24 cellular contexts compared by ENCODE assay signal in the genomic region with DNA sequence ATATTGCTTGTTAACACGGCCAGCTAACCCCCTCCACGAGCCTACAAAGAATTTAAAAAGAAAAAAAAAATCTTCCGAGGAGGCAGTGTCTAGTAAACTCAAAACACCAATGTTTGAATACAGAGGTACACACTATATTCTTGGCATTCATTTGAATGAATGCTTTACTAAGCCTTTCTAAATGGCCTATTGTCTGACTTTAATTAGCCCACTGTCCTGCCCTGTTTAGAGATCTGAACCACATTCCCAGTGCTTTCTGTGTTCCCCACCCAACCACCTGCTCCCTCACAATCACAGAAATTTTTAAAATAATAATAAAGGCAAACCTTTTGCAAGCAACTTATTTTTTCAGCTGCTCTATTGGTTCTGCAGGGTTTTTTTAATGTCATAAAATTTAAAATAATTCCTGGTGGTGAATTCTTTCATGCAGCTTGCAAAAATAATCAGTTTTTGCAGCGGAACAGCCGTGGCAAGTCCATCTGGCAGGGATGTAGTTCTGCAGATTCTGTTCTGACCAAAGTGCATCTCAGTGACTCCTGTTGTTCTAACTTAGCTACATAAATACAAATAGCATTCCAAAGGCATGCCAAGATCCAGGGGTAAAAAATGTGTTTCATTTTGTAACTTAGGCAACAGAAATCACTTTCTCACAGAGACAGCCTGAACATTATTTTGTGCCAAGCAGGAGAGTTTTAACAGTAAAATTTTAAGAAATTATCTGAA. TPM values are rescaled to one million over a fixed set of nuclear protein-coding genes. Genes with fewer than 3 reads are reported as not detected.
DNase-seq lines count a peak whose midpoint lies in the region; TF ChIP-seq lines count a peak whose summit lies in the region.
"Had no signal": no experiment of that assay in that cellular context is flagged by ENCODE, and none has a peak within 500 bp of the region (broad histone marks: within the 10 kb centered on the region; RNA-seq: fewer than 3 reads in every experiment).

No MANE protein-coding gene starts in this region.

- 42% methylated on average over 5 of the region's 5 CpGs for WGBS in liver

- H3K4me1 ChIP-seq in liver (ENCODE audit: control insufficient read depth in 4 of 4, insufficient read depth in 4 of 4, low read length in 3 of 4): peaks cover 0 to 7% (median 3%) of the 10 kb centered on the region in 4 donors
- H3K4me1 ChIP-seq: heart left ventricle had no signal

- POLR2A ChIA-PET in GM10248 (lab: Yijun Ruan, JAX): no interaction called here

- H3K27ac ChIP-seq in cingulate gyrus (ENCODE audit: low read depth, low read length) (peak overlapping the region; percentile 81), liver (ENCODE audit: low read depth in 1 of 2, low read length in 2 of 2) (no peak overlapping the region), temporal lobe (ENCODE audit: low read depth, low read length) (peak overlapping the region; percentile 87)
- H3K27ac ChIP-seq: C4-2B, heart left ventricle, tibial nerve, VCaP had no signal

- DNase-seq in NCI-H2081 (lab: John Stamatoyannopoulos, UW): peak; percentile 22 to 27
- no peak for DNase-seq in NCI-H2081 treated with DMSO at 0.1 percent for 48 hours (lab: John Stamatoyannopoulos, UW)
- DNase-seq in GM10248 (ENCODE audit: extremely low spot score): no peak
- DNase-seq in GF-D8 (lab: John Stamatoyannopoulos, UW): no peak
- DNase-seq in T-helper 9 cell: no peak
- DNase-seq: 8988T; activated CD4-positive, alpha-beta memory T cell treated with anti-CD3 and anti-CD28 coated beads for 36 hours; activated naive CD4-positive, alpha-beta T cell treated with anti-CD3 and anti-CD28 coated beads for 36 hours; erythroblast; heart left ventricle; natural killer cell; NCI-H1417; NCI-H446 treated with DMSO at 0.1 percent for 48 hours; Right ventricle myocardium superior; stimulated activated CD4-positive, alpha-beta T cell treated with anti-CD3 and anti-CD28 coated beads, Interleukin-12 subunit alpha, Interleukin-12 subunit beta, amount 100 ng/mL, for 4 hours had no signal

- peak in 1 of 2 donors; percentile 25 for TF ChIP-seq RAD21 in liver (IDR thresholded peaks at IDR 0.05)

- no peaks in the 10 kb centered on the region for H3K27me3 ChIP-seq in liver (ENCODE audit: control insufficient read depth in 4 of 4, insufficient read depth in 4 of 4, low read length in 3 of 4)
- H3K27me3 ChIP-seq: tibial nerve had no signal

- CTCF ChIA-PET in GM10248 (lab: Yijun Ruan, JAX): interaction anchor here (1.0 to 1.2 kb wide), 3 partner anchors 13 to 181 kb away, joined by 3 to 4 read pairs (median 3); no protein-coding TSS in a partner anchor

- H3K4me3 ChIP-seq in liver (ENCODE audit: low read depth in 1 of 3, low read length in 3 of 3): no peak overlapping the region
- H3K4me3 ChIP-seq: heart left ventricle, tibial nerve had no signal

- H3K9ac ChIP-seq in liver (ENCODE audit: low read depth in 1 of 2, low read length in 2 of 2): no peak overlapping the region

- H3K36me3 ChIP-seq in liver (ENCODE audit: control insufficient read depth in 4 of 4, insufficient read depth in 3 of 4, low read depth in 1 of 4, low read length in 3 of 4): no peaks in the 10 kb centered on the region
- H3K36me3 ChIP-seq: heart left ventricle, tibial nerve had no signal

- TF ChIP-seq CTCF in liver (IDR thresholded peaks at IDR 0.05; ENCODE audit: low read depth, low read length, missing input control) (no peak), GM10248 (IDR thresholded peaks at IDR 0.05; ENCODE audit: control extremely low read depth, extremely low read depth, low read depth, missing control alignments) (no peak)

- no peaks in the 10 kb centered on the region for H3K9me3 ChIP-seq in liver (ENCODE audit: control insufficient read depth in 4 of 4, low read length in 3 of 4)
- H3K9me3 ChIP-seq: heart left ventricle, tibial nerve had no signal

TF ChIP-seq in liver, 16 proteins besides CTCF, POLR2A, EP300 and RAD21:
- TF ChIP-seq NR2F2 (IDR thresholded peaks at IDR 0.05): no peak
- TF ChIP-seq FOXA1 (IDR thresholded peaks at IDR 0.05): no peak
- no peak for TF ChIP-seq YY1 (IDR thresholded peaks at IDR 0.05)
- TF ChIP-seq, protein P1, sequence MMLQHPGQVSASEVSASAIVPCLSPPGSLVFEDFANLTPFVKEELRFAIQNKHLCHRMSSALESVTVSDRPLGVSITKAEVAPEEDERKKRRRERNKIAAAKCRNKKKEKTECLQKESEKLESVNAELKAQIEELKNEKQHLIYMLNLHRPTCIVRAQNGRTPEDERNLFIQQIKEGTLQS (IDR thresholded peaks at IDR 0.05): no peak
- peak; percentile 64 for TF ChIP-seq SP1 (IDR thresholded peaks at IDR 0.05)
- no peak for TF ChIP-seq JUND (IDR thresholded peaks at IDR 0.05)
- peak; percentile 65 to 87 for TF ChIP-seq HNF4A (conservative IDR thresholded peaks at IDR 0.05)
- TF ChIP-seq, protein P2, sequence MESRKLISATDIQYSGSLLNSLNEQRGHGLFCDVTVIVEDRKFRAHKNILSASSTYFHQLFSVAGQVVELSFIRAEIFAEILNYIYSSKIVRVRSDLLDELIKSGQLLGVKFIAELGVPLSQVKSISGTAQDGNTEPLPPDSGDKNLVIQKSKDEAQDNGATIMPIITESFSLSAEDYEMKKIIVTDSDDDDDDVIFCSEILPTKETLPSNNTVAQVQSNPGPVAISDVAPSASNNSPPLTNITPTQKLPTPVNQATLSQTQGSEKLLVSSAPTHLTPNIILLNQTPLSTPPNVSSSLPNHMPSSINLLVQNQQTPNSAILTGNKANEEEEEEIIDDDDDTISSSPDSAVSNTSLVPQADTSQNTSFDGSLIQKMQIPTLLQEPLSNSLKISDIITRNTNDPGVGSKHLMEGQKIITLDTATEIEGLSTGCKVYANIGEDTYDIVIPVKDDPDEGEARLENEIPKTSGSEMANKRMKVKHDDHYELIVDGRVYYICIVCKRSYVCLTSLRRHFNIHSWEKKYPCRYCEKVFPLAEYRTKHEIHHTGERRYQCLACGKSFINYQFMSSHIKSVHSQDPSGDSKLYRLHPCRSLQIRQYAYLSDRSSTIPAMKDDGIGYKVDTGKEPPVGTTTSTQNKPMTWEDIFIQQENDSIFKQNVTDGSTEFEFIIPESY (IDR thresholded peaks at IDR 0.05): no peak
- no peak for TF ChIP-seq GABPA (IDR thresholded peaks at IDR 0.05 in 1 of 2, conservative IDR thresholded peaks at IDR 0.05 in 1 of 2)
- TF ChIP-seq RXRA (IDR thresholded peaks at IDR 0.05): peak in 1 of 2 donors; percentile 13
- peak; percentile 61 for TF ChIP-seq HNF4G (IDR thresholded peaks at IDR 0.05)
- no peak for TF ChIP-seq FOXA2 (IDR thresholded peaks at IDR 0.05)

RNA-seq across cellular contexts. Expression of a gene that starts 23.8 kb away (rescaled TPM):
- total RNA-seq in liver (not detected), temporal lobe (not detected)
- polyA plus RNA-seq in liver: not detected
- total RNA-seq: activated CD4-positive, alpha-beta memory T cell treated with anti-CD3 and anti-CD28 coated beads for 36 hours; activated naive CD4-positive, alpha-beta T cell treated with anti-CD3 and anti-CD28 coated beads for 36 hours; dermis microvascular lymphatic vessel endothelial cell; heart left ventricle; natural killer cell; posterior vena cava; Right ventricle myocardium superior; T-helper 1 cell treated with Interleukin-12 subunit alpha and Interleukin-12 subunit beta and Interleukin-4 antibody, amounts not matched to agents 30 ng/mL and 1 ng/mL, for 36 hours had no signal
- polyA plus RNA-seq: heart left ventricle had no signal

RNA-seq across cellular contexts. Expression of a gene that starts 29.0 kb away (rescaled TPM):
- under 1 TPM; 0.17 to 0.65 TPM for total RNA-seq in liver
- polyA plus RNA-seq in liver: under 1 TPM; 0.33 to 0.68 TPM
- total RNA-seq in temporal lobe: 0.49 TPM
- total RNA-seq: activated CD4-positive, alpha-beta memory T cell treated with anti-CD3 and anti-CD28 coated beads for 36 hours; activated naive CD4-positive, alpha-beta T cell treated with anti-CD3 and anti-CD28 coated beads for 36 hours; dermis microvascular lymphatic vessel endothelial cell; natural killer cell; T-helper 1 cell treated with Interleukin-12 subunit alpha and Interleukin-12 subunit beta and Interleukin-4 antibody, amounts not matched to agents 30 ng/mL and 1 ng/mL, for 36 hours had no signal

Comparison
In these comparisons a context has a peak if more than half of its experiments do, and no peak if none do; other contexts are left out.
1. DNase-seq: peak in NCI-H2081 (2 of 2); none in NCI-H2081 treated with DMSO at 0.1 percent for 48 hours (single experiment), GM10248 (single experiment), GF-D8 (single experiment) and T-helper 9 cell (single experiment).
2. H3K27ac ChIP-seq: peak in cingulate gyrus (single experiment) and temporal lobe (single experiment); none in liver (0 of 2).